In genomic region chr2:62415019-62415431, GRCh38 we compare ENCODE assay signal across 10 cellular contexts.
DNase-seq lines count a peak whose midpoint lies in the region; ATAC-seq and TF ChIP-seq lines count a peak whose summit lies in the region.
"Had no signal": no experiment of that assay in that cellular context is flagged by ENCODE, and none has a peak within 500 bp of the region (broad histone marks: within the 10 kb centered on the region; RNA-seq: fewer than 3 reads in every experiment).

No MANE protein-coding gene starts in this region.

- DNase-seq in memory B cell (ENCODE audit: low spot score in 2 of 2) (no peak), T-helper 9 cell (no peak), T1000 (lab: John Stamatoyannopoulos, UW) (no peak), MG63 (no peak)
- no peak for DNase-seq in CD4-positive, alpha-beta T cell

- no peak overlapping the region for H3K4me3 Mint-ChIP-seq in memory B cell
- H3K4me3 Mint-ChIP-seq in CD4-positive, alpha-beta T cell = no peak overlapping the region
- H3K4me3 Mint-ChIP-seq: stimulated activated naive CD8-positive, alpha-beta T cell treated with anti-CD3 and anti-CD28 coated beads, Interleukin-15, Interleukin-2, amounts not matched to agents 100 ng/mL and 50 ng/mL, for 24 hours; T-helper 1 cell treated with Interleukin-12 subunit alpha and Interleukin-12 subunit beta and Interleukin-4 antibody, amounts not matched to agents 30 μg/mL and 1 μg/mL, for 36 hours had no signal

- no peaks in the 10 kb centered on the region for H3K79me2 ChIP-seq in KMS-11 (ENCODE audit: insufficient read depth, low read depth)

- H4K20me1 ChIP-seq in KMS-11 (ENCODE audit: insufficient read depth) = no peaks in the 10 kb centered on the region

- ATAC-seq in GM18519 (IDR thresholded peaks at IDR 0.05; ENCODE audit: low FRiP score, unreplicated experiment) (peak; percentile 82), GM21723 (IDR thresholded peaks at IDR 0.05; ENCODE audit: unreplicated experiment) (peak; percentile 80), memory B cell (ENCODE audit: low read depth) (peak; percentile 27)
- no peak for ATAC-seq in CD4-positive, alpha-beta T cell (ENCODE audit: poor library complexity)

- H3K27me3 ChIP-seq in KMS-11 (ENCODE audit: insufficient read depth, low read depth) = no peaks in the 10 kb centered on the region
- no peaks in the 10 kb centered on the region for H3K27me3 ChIP-seq in MG63
- no peaks in the 10 kb centered on the region for H3K27me3 ChIP-seq in CD4-positive, alpha-beta T cell (ENCODE audit: control insufficient read depth, insufficient read depth, low read length)

- H3K9me3 ChIP-seq in MG63 = peaks cover 2% of the 10 kb centered on the region; the same call in 1 of the 2 replicates
- no peaks in the 10 kb centered on the region for H3K9me3 ChIP-seq in CD4-positive, alpha-beta T cell (ENCODE audit: control insufficient read depth, low read length)

- H3K4me3 ChIP-seq in KMS-11 (IDR thresholded peaks at IDR 0.05; ENCODE audit: insufficient read depth, low read depth, low read length) = no peak overlapping the region
- no peak overlapping the region for H3K4me3 ChIP-seq in MG63

- H3K36me3 ChIP-seq in KMS-11 (ENCODE audit: insufficient read depth) (no peaks in the 10 kb centered on the region), MG63 (no peaks in the 10 kb centered on the region)

- H3K9me3 Mint-ChIP-seq in memory B cell = peaks cover 7% of the 10 kb centered on the region
- no peaks in the 10 kb centered on the region for H3K9me3 Mint-ChIP-seq in CD4-positive, alpha-beta T cell

- peak overlapping the region; percentile 35; the same call in 1 of the 2 replicates for H3K9ac ChIP-seq in KMS-11

- CTCF ChIA-PET in CD4-positive, alpha-beta T cell (lab: Charles Lee) = no interaction called here

- TF ChIP-seq CTCF in KMS-11 (conservative IDR thresholded peaks at IDR 0.05; ENCODE audit: low read depth, low read length) = no peak
- no peak for TF ChIP-seq CTCF in CD4-positive, alpha-beta T cell (IDR thresholded peaks at IDR 0.05)

- intact Hi-C loops in CD4-positive, alpha-beta T cell (cut with DNase I, micrococcal nuclease) = no loop called here

- H2AFZ ChIP-seq in KMS-11 (ENCODE audit: low read depth) = peak overlapping the region; percentile 62

- POLR2A ChIA-PET in CD4-positive, alpha-beta T cell (lab: Charles Lee) = interaction anchor here (0.6 kb wide), 1 partner anchor 378 kb away, joined by 4 read pairs; no protein-coding TSS in a partner anchor

- H3K27me3 Mint-ChIP-seq in memory B cell = peaks cover 2% of the 10 kb centered on the region
- H3K27me3 Mint-ChIP-seq in CD4-positive, alpha-beta T cell = no peaks in the 10 kb centered on the region
- H3K27me3 Mint-ChIP-seq: stimulated activated naive CD8-positive, alpha-beta T cell treated with anti-CD3 and anti-CD28 coated beads, Interleukin-15, Interleukin-2, amounts not matched to agents 100 ng/mL and 50 ng/mL, for 24 hours had no signal

- peaks cover 14% of the 10 kb centered on the region for H3K4me1 Mint-ChIP-seq in memory B cell
- H3K4me1 Mint-ChIP-seq in CD4-positive, alpha-beta T cell (ENCODE audit: low read depth) = peaks cover 5% of the 10 kb centered on the region

- no peak overlapping the region for H3K27ac Mint-ChIP-seq in memory B cell
- H3K27ac Mint-ChIP-seq in CD4-positive, alpha-beta T cell = no peak overlapping the region
- H3K27ac Mint-ChIP-seq: stimulated activated naive CD8-positive, alpha-beta T cell treated with anti-CD3 and anti-CD28 coated beads, Interleukin-15, Interleukin-2, amounts not matched to agents 100 ng/mL and 50 ng/mL, for 24 hours; T-helper 1 cell treated with Interleukin-12 subunit alpha and Interleukin-12 subunit beta and Interleukin-4 antibody, amounts not matched to agents 30 μg/mL and 1 μg/mL, for 36 hours had no signal

- H3K27ac ChIP-seq in KMS-11 = peak overlapping the region; percentile 63
- H3K27ac ChIP-seq in CD4-positive, alpha-beta T cell (ENCODE audit: low read depth, low read length) = no peak overlapping the region

- peak overlapping the region; percentile 65 for H3K4me2 ChIP-seq in KMS-11

- H3K4me1 ChIP-seq in KMS-11 (ENCODE audit: low read depth, poor library complexity, severe bottlenecking) = peaks cover 49% of the 10 kb centered on the region

- peaks cover 2% of the 10 kb centered on the region for H3K36me3 Mint-ChIP-seq in memory B cell
- H3K36me3 Mint-ChIP-seq in CD4-positive, alpha-beta T cell (ENCODE audit: low read depth) = no peaks in the 10 kb centered on the region
